8 cellular contexts compared by ENCODE assay signal in the genomic region with DNA sequence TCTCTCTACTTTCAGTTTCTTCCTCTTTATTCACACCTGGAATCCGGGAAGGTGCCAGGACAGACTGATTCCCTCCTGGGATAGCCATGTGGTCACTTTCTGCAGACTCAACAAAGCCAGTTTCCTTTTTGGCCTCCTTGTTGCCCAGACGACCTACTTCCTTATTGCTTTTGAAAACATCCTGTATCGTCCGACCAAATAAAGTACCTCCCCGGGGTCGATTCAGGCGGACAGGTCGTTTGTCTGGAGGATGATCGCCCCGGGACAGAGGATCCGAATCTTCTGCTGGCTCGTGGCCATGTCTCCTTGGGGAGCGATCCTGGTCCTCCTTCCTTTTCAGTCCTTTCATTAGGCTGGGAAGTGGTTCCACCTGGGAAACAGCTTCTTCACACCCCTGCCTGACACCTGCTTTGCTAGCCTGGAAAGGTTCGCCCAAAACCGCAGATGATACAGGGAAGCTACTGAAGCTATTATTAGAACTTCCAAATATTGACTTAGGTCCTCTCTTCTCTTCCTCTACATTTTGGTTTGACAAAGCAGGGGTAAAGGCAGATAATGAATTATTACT. TPM values are rescaled to one million over a fixed set of nuclear protein-coding genes. Genes with fewer than 3 reads are reported as not detected.
DNase-seq lines count a peak whose midpoint lies in the region; ATAC-seq and TF ChIP-seq lines count a peak whose summit lies in the region.

No MANE protein-coding gene starts in this region.

- intact Hi-C loops in activated CD4-positive, alpha-beta memory T cell treated with anti-CD3 and anti-CD28 coated beads for 36 hours (cut with micrococcal nuclease) = loop anchor here (10.0 kb wide), 1 partner anchor 171 kb away; a partner anchor contains a TSS

- CTCF ChIA-PET in activated CD4-positive, alpha-beta memory T cell treated with anti-CD3 and anti-CD28 coated beads for 36 hours (lab: Charles Lee) = interaction anchor here (1.4 to 2.8 kb wide), 2 partner anchors 41 to 141 kb away, joined by 5 to 6 read pairs; a partner anchor contains a TSS

- no peak for TF ChIP-seq CTCF in BE2C (IDR thresholded peaks at IDR 0.05; ENCODE audit: low read depth, low read length)
- TF ChIP-seq CTCF in HL-60 (IDR thresholded peaks at IDR 0.05; ENCODE audit: insufficient read depth, low read length) = no peak
- no peak for TF ChIP-seq CTCF in GM10266 (IDR thresholded peaks at IDR 0.05; ENCODE audit: control insufficient read depth, insufficient read depth, low read depth, missing control alignments)

- H3K4me3 ChIP-seq in BE2C (ENCODE audit: low read depth, low read length) (peak overlapping the region; percentile 83; the same call in 1 of the 2 replicates), HL-60 (replicated peaks; ENCODE audit: insufficient read depth, low read length) (peak overlapping the region; percentile 33)

- H3K36me3 Mint-ChIP-seq in activated CD4-positive, alpha-beta memory T cell treated with anti-CD3 and anti-CD28 coated beads for 36 hours = peaks cover 41% of the 10 kb centered on the region
- peaks cover 12% of the 10 kb centered on the region for H3K36me3 Mint-ChIP-seq in memory B cell

- no peaks in the 10 kb centered on the region for H3K27me3 Mint-ChIP-seq in activated CD4-positive, alpha-beta memory T cell treated with anti-CD3 and anti-CD28 coated beads for 36 hours
- H3K27me3 Mint-ChIP-seq in memory B cell = no peaks in the 10 kb centered on the region

- peaks cover 46% of the 10 kb centered on the region for H3K36me3 ChIP-seq in BE2C

- no peaks in the 10 kb centered on the region for H3K27me3 ChIP-seq in BE2C
- no peaks in the 10 kb centered on the region for H3K27me3 ChIP-seq in HL-60 (ENCODE audit: insufficient read depth, poor library complexity, severe bottlenecking)

- DNase-seq in BE2C = no peak
- peak; percentile 48 to 54 for DNase-seq in HL-60 (ENCODE audit: low read depth in 1 of 2, low spot score in 1 of 2)
- DNase-seq in activated CD4-positive, alpha-beta memory T cell treated with anti-CD3 and anti-CD28 coated beads for 36 hours = no peak
- no peak for DNase-seq in memory B cell (ENCODE audit: low spot score in 2 of 2)
- no peak for DNase-seq in inferior parietal cortex (ENCODE audit: extremely low spot score)
- no peak for DNase-seq in GM10266 (ENCODE audit: extremely low spot score)
- DNase-seq in middle frontal gyrus (ENCODE audit: extremely low spot score, low spot score) = no peak

- peak overlapping the region; percentile 88 for H3K27ac ChIP-seq in HL-60 (replicated peaks)

- peak overlapping the region; percentile 58 for H3K4me3 Mint-ChIP-seq in activated CD4-positive, alpha-beta memory T cell treated with anti-CD3 and anti-CD28 coated beads for 36 hours
- H3K4me3 Mint-ChIP-seq in memory B cell = peak overlapping the region; percentile 75

- H3K9me3 Mint-ChIP-seq in activated CD4-positive, alpha-beta memory T cell treated with anti-CD3 and anti-CD28 coated beads for 36 hours = no peaks in the 10 kb centered on the region
- no peaks in the 10 kb centered on the region for H3K9me3 Mint-ChIP-seq in memory B cell

- POLR2A ChIA-PET in activated CD4-positive, alpha-beta memory T cell treated with anti-CD3 and anti-CD28 coated beads for 36 hours (lab: Charles Lee) = interaction anchor here (0.8 kb wide), 1 partner anchor 57 kb away, joined by 3 read pairs; no protein-coding TSS in a partner anchor

- no peaks in the 10 kb centered on the region for H3K9me3 ChIP-seq in BE2C

- H3K27ac Mint-ChIP-seq in activated CD4-positive, alpha-beta memory T cell treated with anti-CD3 and anti-CD28 coated beads for 36 hours = no peak overlapping the region
- peak overlapping the region; percentile 11 for H3K27ac Mint-ChIP-seq in memory B cell

- peaks cover 47% of the 10 kb centered on the region for H3K4me1 Mint-ChIP-seq in activated CD4-positive, alpha-beta memory T cell treated with anti-CD3 and anti-CD28 coated beads for 36 hours (ENCODE audit: low read depth)
- peaks cover 25% of the 10 kb centered on the region for H3K4me1 Mint-ChIP-seq in memory B cell

- H3K4me1 ChIP-seq in BE2C = peaks cover 8% of the 10 kb centered on the region

- no peak for ATAC-seq in memory B cell (ENCODE audit: low read depth)
- ATAC-seq in HG03196 (IDR thresholded peaks at IDR 0.05; ENCODE audit: unreplicated experiment) = no peak

RNA-seq across cellular contexts. Expression of a gene that starts 1.2 kb away (rescaled TPM):
- 79.8 TPM for polyA plus RNA-seq in BE2C (2012; ENCODE audit: insufficient read depth, insufficient read length, low read depth)
- 100 to 1,000 TPM; 117 to 126 TPM for total RNA-seq in activated CD4-positive, alpha-beta memory T cell treated with anti-CD3 and anti-CD28 coated beads for 36 hours

RNA-seq across cellular contexts. Expression of a gene that starts 2.0 kb away (rescaled TPM):
- 8.3 TPM for polyA plus RNA-seq in BE2C (2012; ENCODE audit: insufficient read depth, insufficient read length, low read depth)
- total RNA-seq in activated CD4-positive, alpha-beta memory T cell treated with anti-CD3 and anti-CD28 coated beads for 36 hours = 10 to 100 TPM; 14.4 to 14.8 TPM

RNA-seq across cellular contexts. Expression of a gene that starts 39.5 kb away (rescaled TPM):
- 3.7 TPM for polyA plus RNA-seq in BE2C (2012; ENCODE audit: insufficient read depth, insufficient read length, low read depth)
- total RNA-seq in activated CD4-positive, alpha-beta memory T cell treated with anti-CD3 and anti-CD28 coated beads for 36 hours = 10 to 100 TPM; 25.8 to 28.1 TPM

RNA-seq across cellular contexts. Expression of a gene that starts 39.8 kb away (rescaled TPM):
- 32.9 TPM for polyA plus RNA-seq in BE2C (2012; ENCODE audit: insufficient read depth, insufficient read length, low read depth)
- total RNA-seq in activated CD4-positive, alpha-beta memory T cell treated with anti-CD3 and anti-CD28 coated beads for 36 hours = 10 to 100 TPM; 48.5 to 50.6 TPM

RNA-seq across cellular contexts. Expression of a gene that starts 55.6 kb away (rescaled TPM):
- polyA plus RNA-seq in BE2C (2012; ENCODE audit: insufficient read depth, insufficient read length, low read depth) = 84.6 TPM
- 10 to 100 TPM; 22.7 to 22.8 TPM for total RNA-seq in activated CD4-positive, alpha-beta memory T cell treated with anti-CD3 and anti-CD28 coated beads for 36 hours

Comparison
In these comparisons a context has a peak if more than half of its experiments do, and no peak if none do; other contexts are left out.
1. DNase-seq: peak in HL-60 (2 of 2); none in BE2C (single experiment), activated CD4-positive, alpha-beta memory T cell treated with anti-CD3 and anti-CD28 coated beads for 36 hours (single experiment), memory B cell (0 of 2), inferior parietal cortex (single experiment), GM10266 (single experiment) and middle frontal gyrus (single experiment).